In the genomic region with DNA sequence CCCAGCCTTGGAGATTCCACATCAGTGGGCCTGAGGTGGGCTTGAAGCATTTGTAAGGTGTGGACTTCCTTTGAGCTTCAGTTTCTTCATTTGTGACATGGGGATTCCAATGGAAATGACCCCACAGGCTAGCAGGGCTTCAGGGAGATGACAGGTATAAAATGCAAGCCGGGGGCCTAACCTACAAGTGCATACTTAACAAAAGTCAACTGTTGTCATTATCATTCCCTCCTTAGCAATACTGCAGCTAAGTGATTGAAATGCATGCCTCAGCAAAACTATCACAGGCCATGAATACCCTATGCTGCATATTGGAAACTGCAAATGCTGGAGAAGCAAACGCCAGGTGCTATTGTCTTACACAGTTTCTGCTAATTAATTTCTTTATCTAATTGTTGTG, we compare ENCODE assay signal across 33 cellular contexts. TPM values are rescaled to one million over a fixed set of nuclear protein-coding genes. Genes with fewer than 3 reads are reported as not detected.
"Had no signal": no experiment of that assay in that cellular context is flagged by ENCODE, and none has a peak within 500 bp of the region (broad histone marks: within the 10 kb centered on the region; RNA-seq: fewer than 3 reads in every experiment).

No MANE protein-coding gene starts in this region.

- H3K27me3 ChIP-seq: ascending aorta, SJCRH30 had no signal

- H3K4me1 ChIP-seq: ascending aorta, SJCRH30 had no signal

- H3K27ac ChIP-seq: ascending aorta, cardiac muscle cell, SJCRH30, SK-N-MC, WERI-Rb-1 had no signal

- H3K27ac Mint-ChIP-seq: activated CD4-positive, alpha-beta T cell treated with anti-CD3 and anti-CD28 coated beads for 36 hours; activated CD4-positive, alpha-beta T cell treated with anti-CD3 and anti-CD28 coated beads, Interleukin-2, amount 10 ng/mL, durations not matched to agents 7 days and 5 days; activated CD8-positive, alpha-beta T cell treated with anti-CD3 and anti-CD28 coated beads, Interleukin-2, amount 10 ng/mL, durations not matched to agents 7 days and 5 days; activated naive CD4-positive, alpha-beta T cell treated with anti-CD3 and anti-CD28 coated beads, Interleukin-2, amount 50 U/mL, for 24 hours; activated naive CD8-positive, alpha-beta T cell treated with anti-CD3 and anti-CD28 coated beads, Interleukin-2, amount 10 ng/mL, durations not matched to agents 7 days and 5 days; activated T-cell treated with anti-CD3 and anti-CD28 coated beads, Interleukin-2, amount 50 U/mL, for 24 hours; activated T-helper 2 cell treated with anti-CD3 and anti-CD28 coated beads, Interferon-gamma antibody, Interleukin-2, Interleukin-4, amounts not matched to agents 10 μg/mL and 5 μg/mL and 100 μg/mL, durations not matched to agents 14 hours and 24 hours and 36 hours had no signal

- ATAC-seq: activated CD4-positive, alpha-beta T cell treated with anti-CD3 and anti-CD28 coated beads for 36 hours; activated CD4-positive, CD25-positive, alpha-beta regulatory T cell treated with anti-CD3 and anti-CD28 coated beads, Interleukin-2, amount 50 U/mL, for 24 hours; activated CD8-positive, alpha-beta T cell treated with anti-CD3 and anti-CD28 coated beads, Interleukin-2, amount 10 ng/mL, durations not matched to agents 7 days and 5 days had no signal

- H3K36me3 ChIP-seq: ascending aorta, cardiac muscle cell, SJCRH30, WERI-Rb-1 had no signal

- DNase-seq: activated CD4-positive, alpha-beta T cell treated with anti-CD3 and anti-CD28 coated beads for 36 hours; activated CD4-positive, alpha-beta T cell treated with anti-CD3 and anti-CD28 coated beads, Interleukin-2, amount 10 ng/mL, durations not matched to agents 7 days and 5 days; activated CD4-positive, alpha-beta T cell treated with anti-CD3 and anti-CD28 coated beads, Interleukin-2, amount 50 U/mL, for 48 hours; activated CD8-positive, alpha-beta T cell treated with anti-CD3 and anti-CD28 coated beads, Interleukin-2, amount 10 ng/mL, durations not matched to agents 7 days and 5 days; activated gamma-delta T cell; activated naive CD4-positive, alpha-beta T cell treated with Interleukin-2 at 50 U/mL for 16 hours; activated naive CD8-positive, alpha-beta T cell treated with anti-CD3 and anti-CD28 coated beads, Interleukin-2, amount 10 ng/mL, durations not matched to agents 7 days and 5 days; activated T-cell treated with anti-CD3 and anti-CD28 coated beads, Interleukin-2, amount 50 U/mL, for 24 hours; amygdala; NCI-H1436 treated with DMSO at 0.1 percent for 48 hours; NCI-H1694 treated with DMSO at 0.1 percent for 48 hours; NCI-H2029 treated with DMSO at 0.1 percent for 48 hours; NCI-H2107; NCI-H2171; NCI-H510A; NCI-H526; NCI-H748 treated with DMSO at 0.1 percent for 48 hours; OCI-M1; Right ventricle myocardium superior; SJCRH30; T1000; WERI-Rb-1 had no signal

- H3K4me1 Mint-ChIP-seq: activated CD4-positive, alpha-beta T cell treated with anti-CD3 and anti-CD28 coated beads, Interleukin-2, amount 10 ng/mL, durations not matched to agents 7 days and 5 days; activated naive CD4-positive, alpha-beta T cell treated with anti-CD3 and anti-CD28 coated beads, Interleukin-2, amount 50 U/mL, for 24 hours; activated naive CD8-positive, alpha-beta T cell treated with anti-CD3 and anti-CD28 coated beads, Interleukin-2, amount 10 ng/mL, durations not matched to agents 7 days and 5 days had no signal

- H3K4me3 Mint-ChIP-seq: activated CD4-positive, alpha-beta T cell treated with anti-CD3 and anti-CD28 coated beads for 36 hours; activated CD4-positive, alpha-beta T cell treated with anti-CD3 and anti-CD28 coated beads, Interleukin-2, amount 10 ng/mL, durations not matched to agents 7 days and 5 days; activated CD8-positive, alpha-beta T cell treated with anti-CD3 and anti-CD28 coated beads, Interleukin-2, amount 10 ng/mL, durations not matched to agents 7 days and 5 days; activated naive CD4-positive, alpha-beta T cell treated with anti-CD3 and anti-CD28 coated beads, Interleukin-2, amount 50 U/mL, for 24 hours; activated naive CD8-positive, alpha-beta T cell treated with anti-CD3 and anti-CD28 coated beads, Interleukin-2, amount 10 ng/mL, durations not matched to agents 7 days and 5 days; activated T-cell treated with anti-CD3 and anti-CD28 coated beads, Interleukin-2, amount 50 U/mL, for 24 hours; central memory CD8-positive, alpha-beta T cell had no signal

- H3K27me3 Mint-ChIP-seq: activated naive CD4-positive, alpha-beta T cell treated with anti-CD3 and anti-CD28 coated beads, Interleukin-2, amount 50 U/mL, for 24 hours; central memory CD8-positive, alpha-beta T cell had no signal

- H3K4me3 ChIP-seq: ascending aorta, cardiac muscle cell, SJCRH30, SK-N-MC had no signal

- H3K9me3 Mint-ChIP-seq: activated naive CD4-positive, alpha-beta T cell treated with anti-CD3 and anti-CD28 coated beads, Interleukin-2, amount 50 U/mL, for 24 hours had no signal

- H3K9me3 ChIP-seq: ascending aorta, SJCRH30 had no signal

RNA-seq across cellular contexts. Expression of gene CCL4, which starts 19.8 kb away (rescaled TPM):
- total RNA-seq: ascending aorta, cardiac muscle cell, chondrocyte, SJCRH30 had no signal
- polyA plus RNA-seq: cardiac muscle cell had no signal

RNA-seq across cellular contexts. Expression of gene CCL3, which starts 33.5 kb away (rescaled TPM):
- total RNA-seq: ascending aorta, cardiac muscle cell, chondrocyte, M059J, SJCRH30 had no signal
- polyA plus RNA-seq: cardiac muscle cell had no signal

RNA-seq across cellular contexts. Expression of gene TBC1D3B, which starts 53.0 kb away (rescaled TPM):
- total RNA-seq: ascending aorta, M059J had no signal

RNA-seq across cellular contexts. Expression of gene CCL18, which starts 59.4 kb away (rescaled TPM):
- total RNA-seq: activated CD4-positive, alpha-beta T cell treated with anti-CD3 and anti-CD28 coated beads for 36 hours; activated CD4-positive, alpha-beta T cell treated with anti-CD3 and anti-CD28 coated beads, Interleukin-2, amount 10 ng/mL, durations not matched to agents 7 days and 5 days; activated CD8-positive, alpha-beta T cell treated with anti-CD3 and anti-CD28 coated beads, Interleukin-2, amount 10 ng/mL, durations not matched to agents 7 days and 5 days; activated naive CD8-positive, alpha-beta T cell treated with anti-CD3 and anti-CD28 coated beads, Interleukin-2, amount 10 ng/mL, durations not matched to agents 7 days and 5 days; activated T-helper 2 cell treated with anti-CD3 and anti-CD28 coated beads, Interferon-gamma antibody, Interleukin-2, Interleukin-4, amounts not matched to agents 10 μg/mL and 5 μg/mL and 100 μg/mL, durations not matched to agents 14 hours and 24 hours and 36 hours; ascending aorta; cardiac muscle cell; chondrocyte; M059J; SJCRH30; T-helper 1 cell treated with Interleukin-12 subunit alpha and Interleukin-12 subunit beta and Interleukin-4 antibody, amounts not matched to agents 30 ng/mL and 1 ng/mL, for 36 hours; T-helper 2 cell treated with Interferon-gamma antibody and Interleukin-4, amounts not matched to agents 100 ng/mL and 5 ng/mL, for 36 hours had no signal
- polyA plus RNA-seq: cardiac muscle cell had no signal
